1 cellular context compared by ENCODE assay signal in genomic region chr7:74230446-74231231, GRCh38.
TF ChIP-seq lines count a peak whose summit lies in the region.

No MANE protein-coding gene starts in this region.

TF ChIP-seq in GM23338, 12 proteins besides CTCF, POLR2A, EP300 and RAD21 (continued from another document):
- TF ChIP-seq ZNF462 (CRISPR knock-in tag; IDR thresholded peaks at IDR 0.05) = no peak
